In the genomic region with DNA sequence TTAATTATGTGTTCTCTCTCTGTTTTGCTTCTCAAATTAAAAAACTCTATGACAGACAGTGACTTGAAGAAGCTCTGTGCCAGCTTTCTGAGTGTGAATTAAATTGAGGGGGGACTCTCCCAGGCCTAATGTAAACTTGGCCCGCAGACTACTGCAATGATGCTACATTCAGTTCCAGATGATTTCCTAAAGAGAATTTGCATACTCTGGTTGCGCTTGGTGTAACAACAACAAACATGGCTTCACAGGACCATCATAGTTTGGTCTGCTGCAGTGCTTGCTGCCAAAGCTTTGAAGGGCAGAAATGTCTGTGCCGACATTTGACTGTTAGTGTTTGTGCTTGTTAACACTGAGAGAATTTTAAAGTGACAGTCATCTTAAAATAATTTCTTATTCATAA, we compare ENCODE assay signal across 9 cellular contexts. TPM values are rescaled to one million over a fixed set of nuclear protein-coding genes. Genes with fewer than 3 reads are reported as not detected.
DNase-seq lines count a peak whose midpoint lies in the region; ATAC-seq and TF ChIP-seq lines count a peak whose summit lies in the region.
"Had no signal": no experiment of that assay in that cellular context is flagged by ENCODE, and none has a peak within 500 bp of the region (broad histone marks: within the 10 kb centered on the region; RNA-seq: fewer than 3 reads in every experiment).

No MANE protein-coding gene starts in this region.

- H3K4me3 ChIP-seq in gastroesophageal sphincter: no peak overlapping the region

- peak; percentile 78 for ATAC-seq in GM21447 (IDR thresholded peaks at IDR 0.05; ENCODE audit: unreplicated experiment)
- ATAC-seq in HG03354 (IDR thresholded peaks at IDR 0.05; ENCODE audit: poor library complexity, severe bottlenecking, unreplicated experiment): peak; percentile 94
- no peak for ATAC-seq in gastroesophageal sphincter
- ATAC-seq in foreskin keratinocyte: no peak
- ATAC-seq: HepG2 had no signal

- H3K27me3 ChIP-seq in gastroesophageal sphincter (no peaks in the 10 kb centered on the region), foreskin keratinocyte (no peaks in the 10 kb centered on the region)

- H3K36me3 ChIP-seq in gastroesophageal sphincter: no peaks in the 10 kb centered on the region

- DNase-seq in GM13977 (ENCODE audit: low spot score) (peak; percentile 45), foreskin keratinocyte (no peak), SW480 (ENCODE audit: low spot score) (no peak), KG1 (lab: John Stamatoyannopoulos, UW) (no peak), NCI-H774 (lab: John Stamatoyannopoulos, UW) (no peak)

- H3K27ac ChIP-seq in gastroesophageal sphincter: peak overlapping the region in 3 of 4 donors; percentile 23 to 47 (median 38)
- H3K27ac ChIP-seq in foreskin keratinocyte: no peak overlapping the region

- 16 to 31% methylated on average over 2 to 3 of the region's 3 CpGs for WGBS in gastroesophageal sphincter (ENCODE audit: low coverage in 1 of 2), 2 donors

- TF ChIP-seq POLR2A in gastroesophageal sphincter (IDR thresholded peaks at IDR 0.05): no peak

- in situ Hi-C loops in GM13977 (cut with MboI; ENCODE audit: low pct_unique_long_range_greater_than_20kb, low sequenced_read_pairs, unreplicated experiment): loop anchor here (10.0 kb wide), 2 partner anchors 300 to 450 kb away; no protein-coding TSS in a partner anchor

- no peak for TF ChIP-seq EP300 in gastroesophageal sphincter (IDR thresholded peaks at IDR 0.05)

- no peaks in the 10 kb centered on the region for H3K9me3 ChIP-seq in gastroesophageal sphincter

- H3K4me1 ChIP-seq in gastroesophageal sphincter (peaks cover 0 to 33% (median 3%) of the 10 kb centered on the region in 3 donors), foreskin keratinocyte (peaks cover 8% of the 10 kb centered on the region)

- no peak for TF ChIP-seq CTCF in GM13977 (IDR thresholded peaks at IDR 0.05; ENCODE audit: extremely low read depth, insufficient read depth, missing control alignments)
- no peak for TF ChIP-seq CTCF in gastroesophageal sphincter (IDR thresholded peaks at IDR 0.05)
- no peak for TF ChIP-seq CTCF in foreskin keratinocyte (conservative IDR thresholded peaks at IDR 0.05)

RNA-seq across cellular contexts. Expression of a gene that starts 25.0 kb away (rescaled TPM):
- 1 to 10 TPM; 2.1 to 4.7 (median 3.6) TPM for total RNA-seq in gastroesophageal sphincter
- total RNA-seq in foreskin keratinocyte: 0.78 and 0.85 TPM in 2 replicates
- polyA plus RNA-seq in foreskin keratinocyte: 0.35 and 0.43 TPM in 2 replicates
- total RNA-seq: HepG2 had no signal
- polyA plus RNA-seq: HepG2 had no signal

Comparison
In these comparisons a context has a peak if more than half of its experiments do, and no peak if none do; other contexts are left out.
1. ATAC-seq: peak in GM21447 (single experiment) and HG03354 (single experiment); none in gastroesophageal sphincter (single experiment) and foreskin keratinocyte (single experiment).